8 cellular contexts compared by ENCODE assay signal in the genomic region with DNA sequence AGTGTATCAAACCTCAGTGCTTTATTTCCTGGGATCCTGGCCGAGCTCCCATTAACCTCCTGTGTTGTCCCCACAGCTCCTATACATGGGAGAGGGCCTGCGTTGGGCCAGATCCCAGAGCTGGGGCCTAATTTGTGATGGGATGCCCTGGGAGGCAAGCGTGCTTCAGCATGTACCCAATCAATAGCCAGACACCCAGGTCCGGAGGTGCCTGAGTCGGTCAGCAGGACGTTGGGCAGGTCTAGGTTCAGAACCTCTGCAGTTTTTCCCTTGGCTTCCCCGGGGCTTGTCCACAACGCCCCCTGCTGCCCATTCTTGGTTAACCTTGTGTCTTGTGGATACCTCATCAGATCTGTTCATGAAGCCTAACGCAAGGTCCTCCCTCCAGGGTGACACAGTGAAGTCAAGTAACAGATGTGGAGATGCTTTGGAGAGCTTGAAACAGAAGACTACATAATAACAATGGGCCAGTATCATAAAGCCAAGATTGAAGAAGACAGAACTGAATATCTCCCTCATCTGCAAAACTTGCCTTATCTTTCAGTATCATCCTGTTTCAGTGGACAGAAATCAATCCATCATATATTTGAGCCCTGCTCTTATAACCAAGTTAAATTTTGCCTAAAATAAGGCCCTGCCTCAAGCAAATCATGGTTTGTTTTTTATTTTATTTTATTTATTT. TPM values are rescaled to one million over a fixed set of nuclear protein-coding genes. Genes with fewer than 3 reads are reported as not detected.
DNase-seq lines count a peak whose midpoint lies in the region; ATAC-seq and TF ChIP-seq lines count a peak whose summit lies in the region.
"Not testable (repeated sequence)": the region's sequence is repeated elsewhere in the genome, so short reads cannot be mapped to it uniquely, and the experiment has no call there.

No MANE protein-coding gene starts in this region.

- H3K79me2 ChIP-seq in OCI-LY1 (ENCODE audit: insufficient read depth, low read length), result not testable (repeated sequence)

- intact Hi-C loops in lower lobe of right lung (cut with DNase I), result loop anchor here (5.0 kb wide), 1 partner anchor 157 kb away; no protein-coding TSS in a partner anchor

- ATAC-seq in GM19467 (IDR thresholded peaks at IDR 0.05; ENCODE audit: unreplicated experiment) (peak; percentile 90), lower lobe of right lung (peak; percentile 94 to 95)

- H4K20me1 ChIP-seq in OCI-LY1 (ENCODE audit: insufficient read depth, low read length), result not testable (repeated sequence)

- not testable (repeated sequence) for H3K36me3 ChIP-seq in OCI-LY1 (ENCODE audit: insufficient read depth, low read length); lower lobe of right lung

- H3K4me3 ChIP-seq in Jurkat, Clone E6-1 (ENCODE audit: low read length); OCI-LY1 (ENCODE audit: low read depth, low read length, poor library complexity, severe bottlenecking); lower lobe of right lung: not testable (repeated sequence)

- DNase-seq in CMK (ENCODE audit: low read depth) (peak; percentile 43), lower lobe of right lung (peak; percentile 85)
- DNase-seq in Jurkat, Clone E6-1 (ENCODE audit: low read depth, low spot score), result peak; percentile 74
- peak; percentile 77 to 78 for DNase-seq in activated CD8-positive, alpha-beta memory T cell treated with anti-CD3 and anti-CD28 coated beads for 4 hours (ENCODE audit: low read depth in 2 of 2)
- DNase-seq in effector CD8-positive, alpha-beta T cell (lab: John Stamatoyannopoulos, UW), result peak; percentile 80
- peak; percentile 66 for DNase-seq in stimulated activated CD8-positive, alpha-beta memory T cell treated with anti-CD3 and anti-CD28 coated beads, Interleukin-12 subunit alpha, Interleukin-12 subunit beta, amount 100 ng/mL, for 24 hours (ENCODE audit: extremely low read depth)

- not testable (repeated sequence) for H3K4me2 ChIP-seq in OCI-LY1 (ENCODE audit: low read length)

- not testable (repeated sequence) for H3K9me2 ChIP-seq in OCI-LY1 (ENCODE audit: low read depth, low read length)

- H2AFZ ChIP-seq in OCI-LY1 (ENCODE audit: low read length), result not testable (repeated sequence)

- not testable (repeated sequence) for H3K27me3 ChIP-seq in OCI-LY1 (ENCODE audit: insufficient read depth, low read length); lower lobe of right lung (ENCODE audit: low read depth)

- not testable (repeated sequence) for H3K9me3 ChIP-seq in OCI-LY1 (ENCODE audit: low read length); lower lobe of right lung

- H3K4me1 ChIP-seq in OCI-LY1 (ENCODE audit: insufficient read depth, low read length, severe bottlenecking); lower lobe of right lung: not testable (repeated sequence)

- H3F3A ChIP-seq in OCI-LY1 (ENCODE audit: insufficient read depth, low read length), result not testable (repeated sequence)

- TF ChIP-seq CTCF in OCI-LY1 (IDR thresholded peaks at IDR 0.05; ENCODE audit: low read length) (peak; percentile 70), lower lobe of right lung (IDR thresholded peaks at IDR 0.05) (peak; percentile 86)

- not testable (repeated sequence) for H3K9ac ChIP-seq in OCI-LY1 (ENCODE audit: low read length)

- H3K27ac ChIP-seq in OCI-LY1 (ENCODE audit: low read depth, low read length, poor library complexity, severe bottlenecking); lower lobe of right lung: not testable (repeated sequence)

RNA-seq across cellular contexts. Expression of a gene that starts 27.3 kb away (rescaled TPM):
- 25.5 TPM for polyA plus RNA-seq in Jurkat, Clone E6-1 (2012; ENCODE audit: insufficient read depth, insufficient read length)
- total RNA-seq in lower lobe of right lung, result 173 TPM
